Comparison of ENCODE assay signal across 1 cellular context in genomic region chr5:425714-426113, GRCh38.
TF ChIP-seq lines count a peak whose summit lies in the region.

No MANE protein-coding gene starts in this region.

TF ChIP-seq in HepG2, 621 proteins besides CTCF, POLR2A, EP300 and RAD21 (continued from another document):
- TF ChIP-seq ZNF687 (CRISPR knock-in tag; IDR thresholded peaks at IDR 0.05) (no peak), RARG (CRISPR knock-in tag; IDR thresholded peaks at IDR 0.05; ENCODE audit: low read depth) (no peak)
- TF ChIP-seq, protein P1, sequence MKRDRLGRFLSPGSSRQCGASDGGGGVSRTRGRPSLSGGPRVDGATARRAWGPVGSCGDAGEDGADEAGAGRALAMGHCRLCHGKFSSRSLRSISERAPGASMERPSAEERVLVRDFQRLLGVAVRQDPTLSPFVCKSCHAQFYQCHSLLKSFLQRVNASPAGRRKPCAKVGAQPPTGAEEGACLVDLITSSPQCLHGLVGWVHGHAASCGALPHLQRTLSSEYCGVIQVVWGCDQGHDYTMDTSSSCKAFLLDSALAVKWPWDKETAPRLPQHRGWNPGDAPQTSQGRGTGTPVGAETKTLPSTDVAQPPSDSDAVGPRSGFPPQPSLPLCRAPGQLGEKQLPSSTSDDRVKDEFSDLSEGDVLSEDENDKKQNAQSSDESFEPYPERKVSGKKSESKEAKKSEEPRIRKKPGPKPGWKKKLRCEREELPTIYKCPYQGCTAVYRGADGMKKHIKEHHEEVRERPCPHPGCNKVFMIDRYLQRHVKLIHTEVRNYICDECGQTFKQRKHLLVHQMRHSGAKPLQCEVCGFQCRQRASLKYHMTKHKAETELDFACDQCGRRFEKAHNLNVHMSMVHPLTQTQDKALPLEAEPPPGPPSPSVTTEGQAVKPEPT (CRISPR knock-in tag; IDR thresholded peaks at IDR 0.05; ENCODE audit: low read depth) = no peak
